ENCODE assay signal across 14 cellular contexts in the genomic region with DNA sequence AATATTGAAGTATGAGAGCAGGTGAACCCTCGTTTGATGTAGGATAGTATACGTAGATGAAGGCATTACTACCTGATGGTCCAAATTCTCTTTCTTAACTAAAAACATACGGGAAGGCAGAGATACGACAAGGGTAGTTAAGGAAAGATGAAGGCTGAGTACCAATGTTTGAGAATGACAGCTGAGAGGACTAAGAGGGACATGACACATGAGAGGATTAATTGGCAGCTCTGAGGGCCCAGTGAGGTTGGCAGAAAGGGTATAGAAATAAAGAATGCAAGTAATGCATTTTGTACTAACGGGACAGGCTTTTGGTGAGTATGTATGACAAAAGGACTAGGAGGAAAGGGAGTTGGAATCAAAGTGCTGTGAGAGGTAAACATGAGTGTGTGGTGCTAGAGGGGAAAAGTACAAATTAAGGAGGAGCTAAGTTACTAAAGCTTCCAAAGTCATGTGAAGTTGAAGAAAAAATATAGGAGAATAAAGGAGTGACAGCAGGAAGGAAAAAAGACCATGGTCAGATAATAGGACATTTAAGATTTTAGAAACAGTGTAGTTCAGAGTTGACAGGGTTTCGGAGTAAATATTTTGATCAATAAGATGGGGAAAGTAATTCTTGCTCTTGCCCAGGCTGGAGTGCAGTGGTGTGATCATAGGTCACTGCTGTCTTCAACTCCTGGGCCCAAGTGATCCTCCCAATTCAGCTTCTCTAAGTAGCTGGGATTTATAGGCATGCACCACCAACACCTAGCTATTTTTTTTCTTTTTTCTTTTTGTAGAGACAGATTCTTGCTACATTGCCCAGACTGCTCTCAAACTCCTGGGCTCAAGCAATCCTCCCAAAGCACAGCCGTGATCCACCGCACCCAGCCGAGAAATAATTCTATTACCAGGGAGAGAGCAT.
"Had no signal": no experiment of that assay in that cellular context is flagged by ENCODE, and none has a peak within 500 bp of the region (broad histone marks: within the 10 kb centered on the region; RNA-seq: fewer than 3 reads in every experiment).

No MANE protein-coding gene starts in this region.

- H3K4me3 ChIP-seq: thyroid gland, vagina had no signal

- H3K4me2 ChIP-seq: SK-N-SH had no signal

- H3K9me2 ChIP-seq: SK-N-SH had no signal

- DNase-seq: activated CD8-positive, alpha-beta memory T cell treated with anti-CD3 and anti-CD28 coated beads, Interleukin-2, amount 50 U/mL, for 4 hours; activated CD8-positive, alpha-beta T cell treated with anti-CD3 and anti-CD28 coated beads for 36 hours; activated naive CD4-positive, alpha-beta T cell treated with anti-CD3 and anti-CD28 coated beads, Interleukin-2, amount 50 U/mL, for 16 hours; amygdala; foreskin melanocyte; kidney; mesendoderm; posterior cingulate gyrus; SK-N-SH; stimulated activated CD4-positive, alpha-beta T cell treated with anti-CD3 and anti-CD28 coated beads, Interleukin-15, amount 100 ng/mL, for 24 hours; T-helper 1 cell; thyroid gland had no signal

- H3K27me3 Mint-ChIP-seq: activated CD8-positive, alpha-beta T cell treated with anti-CD3 and anti-CD28 coated beads for 36 hours had no signal

- H3K9me3 ChIP-seq: SK-N-SH, thyroid gland, vagina had no signal

- H3K4me1 ChIP-seq: thyroid gland, vagina had no signal

- H3K4me3 Mint-ChIP-seq: activated CD8-positive, alpha-beta T cell treated with anti-CD3 and anti-CD28 coated beads for 36 hours had no signal

- H3K9ac ChIP-seq: SK-N-SH had no signal

- H3K27me3 ChIP-seq: thyroid gland, vagina had no signal

- H3K9me3 Mint-ChIP-seq: activated CD8-positive, alpha-beta T cell treated with anti-CD3 and anti-CD28 coated beads for 36 hours had no signal

- H3K27ac ChIP-seq: thyroid gland, vagina, VCaP had no signal

- ATAC-seq: activated CD8-positive, alpha-beta T cell treated with anti-CD3 and anti-CD28 coated beads for 36 hours had no signal
